ENCODE assay signal across 1 cellular context in genomic region chr19:2061936-2062729, GRCh38.
A peak's percentile ranks its signal among the peaks of the same experiment; 100 is the strongest.
TF ChIP-seq lines count a peak whose summit lies in the region.

No MANE protein-coding gene starts in this region.

TF ChIP-seq in HepG2, 621 proteins besides CTCF, POLR2A, EP300 and RAD21 (continued from another document and continues in another):
- TF ChIP-seq ZBTB46 (CRISPR knock-in tag; IDR thresholded peaks at IDR 0.05; ENCODE audit: borderline replicate concordance): no peak; the same call in 1 of the 2 replicates
- no peak for TF ChIP-seq TBP (CRISPR knock-in tag; IDR thresholded peaks at IDR 0.05)
- 0 out of 2 replicates have a peak, but pooled peaks have one; percentile 16 for TF ChIP-seq IRX3 (CRISPR knock-in tag; IDR thresholded peaks at IDR 0.05; ENCODE audit: borderline replicate concordance, low read depth)
- peak; percentile 99; the same call in 1 of the 2 replicates for TF ChIP-seq ZFP91 (CRISPR knock-in tag; IDR thresholded peaks at IDR 0.05; ENCODE audit: borderline replicate concordance)
- 0 out of 2 replicates have a peak, but pooled peaks have one; percentile 39 for TF ChIP-seq CBX5 (CRISPR knock-in tag; IDR thresholded peaks at IDR 0.05; ENCODE audit: borderline replicate concordance)
- TF ChIP-seq ZNF230 (CRISPR knock-in tag; IDR thresholded peaks at IDR 0.05): no peak
- no peak for TF ChIP-seq ATRX (CRISPR knock-in tag; IDR thresholded peaks at IDR 0.05; ENCODE audit: borderline replicate concordance)
- no peak for TF ChIP-seq ZNF644 (CRISPR knock-in tag; IDR thresholded peaks at IDR 0.05; ENCODE audit: low read depth)
- TF ChIP-seq ZFP90 (CRISPR knock-in tag; IDR thresholded peaks at IDR 0.05; ENCODE audit: borderline replicate concordance): no peak
- TF ChIP-seq HNF4G (IDR thresholded peaks at IDR 0.05; ENCODE audit: borderline replicate concordance, low read depth, low read length): no peak
- no peak for TF ChIP-seq HNF4G (CRISPR knock-in tag; IDR thresholded peaks at IDR 0.05; ENCODE audit: borderline replicate concordance, low read depth)
- TF ChIP-seq FOXM1 (CRISPR knock-in tag; IDR thresholded peaks at IDR 0.05): no peak
- TF ChIP-seq ZNF570 (CRISPR knock-in tag; IDR thresholded peaks at IDR 0.05; ENCODE audit: borderline replicate concordance): no peak
- no peak for TF ChIP-seq PBX2 (CRISPR knock-in tag; IDR thresholded peaks at IDR 0.05)
- TF ChIP-seq KAT7 (CRISPR knock-in tag; IDR thresholded peaks at IDR 0.05; ENCODE audit: borderline replicate concordance): no peak
- TF ChIP-seq ZNF552 (CRISPR knock-in tag; IDR thresholded peaks at IDR 0.05; ENCODE audit: borderline replicate concordance): no peak
- TF ChIP-seq SMARCC2 (IDR thresholded peaks at IDR 0.05): no peak
- no peak for TF ChIP-seq AHR (CRISPR knock-in tag; IDR thresholded peaks at IDR 0.05)
- no peak for TF ChIP-seq PLRG1 (conservative IDR thresholded peaks at IDR 0.05)
- no peak for TF ChIP-seq SMAD1 (CRISPR knock-in tag; IDR thresholded peaks at IDR 0.05; ENCODE audit: borderline replicate concordance, low read depth)
- TF ChIP-seq ZNF773 (CRISPR knock-in tag; IDR thresholded peaks at IDR 0.05; ENCODE audit: borderline replicate concordance): no peak
- TF ChIP-seq ZNF75D (CRISPR knock-in tag; IDR thresholded peaks at IDR 0.05; ENCODE audit: borderline replicate concordance): no peak
- TF ChIP-seq ZNF629 (CRISPR knock-in tag; conservative IDR thresholded peaks at IDR 0.05): no peak
- no peak for TF ChIP-seq ZSCAN31 (CRISPR knock-in tag; IDR thresholded peaks at IDR 0.05; ENCODE audit: low read depth)
- no peak for TF ChIP-seq ZNF749 (CRISPR knock-in tag; IDR thresholded peaks at IDR 0.05; ENCODE audit: borderline replicate concordance)
- no peak for TF ChIP-seq DMTF1 (CRISPR knock-in tag; IDR thresholded peaks at IDR 0.05)
- TF ChIP-seq ATF7-NPFF (CRISPR knock-in tag; IDR thresholded peaks at IDR 0.05; ENCODE audit: low read depth): peak; percentile 49; the same call in 1 of the 2 replicates
- TF ChIP-seq ISX (CRISPR knock-in tag; conservative IDR thresholded peaks at IDR 0.05): no peak
- TF ChIP-seq PHF5A (CRISPR knock-in tag; IDR thresholded peaks at IDR 0.05; ENCODE audit: low read depth, unreplicated experiment): no peak
- TF ChIP-seq HMG20B (CRISPR knock-in tag; conservative IDR thresholded peaks at IDR 0.05): no peak
- no peak; the same call in 1 of the 2 replicates for TF ChIP-seq ZNF576 (CRISPR knock-in tag; IDR thresholded peaks at IDR 0.05)
- 0 out of 2 replicates have a peak, but pooled peaks have one; percentile 51 for TF ChIP-seq ZNF205 (CRISPR knock-in tag; IDR thresholded peaks at IDR 0.05)
- no peak for TF ChIP-seq SETDB1 (CRISPR knock-in tag; IDR thresholded peaks at IDR 0.05; ENCODE audit: borderline replicate concordance)
- no peak for TF ChIP-seq ZFP36 (IDR thresholded peaks at IDR 0.05; ENCODE audit: borderline replicate concordance, low read depth, low read length, partially characterized antibody)
- TF ChIP-seq TGIF2 (CRISPR knock-in tag; IDR thresholded peaks at IDR 0.05): no peak
- TF ChIP-seq ZBTB2 (CRISPR knock-in tag; IDR thresholded peaks at IDR 0.05; ENCODE audit: low read depth): no peak
- TF ChIP-seq E2F5 (CRISPR knock-in tag; conservative IDR thresholded peaks at IDR 0.05): no peak
- TF ChIP-seq HMGXB3 (CRISPR knock-in tag; IDR thresholded peaks at IDR 0.05; ENCODE audit: borderline replicate concordance): no peak
- no peak for TF ChIP-seq CSRNP1 (CRISPR knock-in tag; IDR thresholded peaks at IDR 0.05)
- no peak for TF ChIP-seq ZNF589 (CRISPR knock-in tag; conservative IDR thresholded peaks at IDR 0.05)
- no peak for TF ChIP-seq JARID2 (CRISPR knock-in tag; IDR thresholded peaks at IDR 0.05; ENCODE audit: insufficient replicate concordance)
